Comparison of ENCODE assay signal across 9 cellular contexts in genomic region chr6:39335780-39336541, GRCh38. TPM values are rescaled to one million over a fixed set of nuclear protein-coding genes. Genes with fewer than 3 reads are reported as not detected.
DNase-seq lines count a peak whose midpoint lies in the region; TF ChIP-seq lines count a peak whose summit lies in the region.
"Had no signal": no experiment of that assay in that cellular context is flagged by ENCODE, and none has a peak within 500 bp of the region (broad histone marks: within the 10 kb centered on the region; RNA-seq: fewer than 3 reads in every experiment).

No MANE protein-coding gene starts in this region.

- no peak overlapping the region for H3K4me2 ChIP-seq in Karpas-422 (ENCODE audit: low read depth, low read length, poor library complexity, severe bottlenecking)

- H3K4me1 ChIP-seq in Karpas-422 (ENCODE audit: low read length) = no peaks in the 10 kb centered on the region

- no peak overlapping the region for H2AFZ ChIP-seq in Karpas-422 (ENCODE audit: low read length)

- peaks cover 11% of the 10 kb centered on the region for H3K4me1 Mint-ChIP-seq in activated naive CD4-positive, alpha-beta T cell treated with anti-CD3 and anti-CD28 coated beads, Interleukin-2, amount 10 ng/mL, durations not matched to agents 7 days and 5 days
- H3K4me1 Mint-ChIP-seq in activated naive CD4-positive, alpha-beta T cell treated with anti-CD3 and anti-CD28 coated beads for 36 hours (ENCODE audit: low read depth) = peaks cover 2% of the 10 kb centered on the region

- no peaks in the 10 kb centered on the region for H3K36me3 Mint-ChIP-seq in activated naive CD4-positive, alpha-beta T cell treated with anti-CD3 and anti-CD28 coated beads, Interleukin-2, amount 10 ng/mL, durations not matched to agents 7 days and 5 days
- no peaks in the 10 kb centered on the region for H3K36me3 Mint-ChIP-seq in activated naive CD4-positive, alpha-beta T cell treated with anti-CD3 and anti-CD28 coated beads for 36 hours (ENCODE audit: low read depth)

- H3K9ac ChIP-seq in Karpas-422 (ENCODE audit: low read length) = no peak overlapping the region

- intact Hi-C loops in activated naive CD4-positive, alpha-beta T cell treated with anti-CD3 and anti-CD28 coated beads for 36 hours (cut with micrococcal nuclease) = no loop called here

- DNase-seq in activated naive CD4-positive, alpha-beta T cell treated with anti-CD3 and anti-CD28 coated beads, Interleukin-2, amount 10 ng/mL, durations not matched to agents 7 days and 5 days = peak; percentile 36
- no peak for DNase-seq in activated naive CD4-positive, alpha-beta T cell treated with anti-CD3 and anti-CD28 coated beads for 36 hours
- peak; percentile 9 for DNase-seq in MG63
- peak; percentile 8 for DNase-seq in brain microvascular endothelial cell
- DNase-seq in stromal cell of bone marrow (ENCODE audit: low read depth) = peak; percentile 13
- DNase-seq in activated T-cell treated with anti-CD3 and anti-CD28 coated beads for 4 hours = no peak
- no peak for DNase-seq in erythroblast (lab: John Stamatoyannopoulos, UW)
- no peak for DNase-seq in Karpas-422
- DNase-seq: NCI-H1436 had no signal

- peaks cover 73% of the 10 kb centered on the region for H3K27me3 Mint-ChIP-seq in activated naive CD4-positive, alpha-beta T cell treated with anti-CD3 and anti-CD28 coated beads, Interleukin-2, amount 10 ng/mL, durations not matched to agents 7 days and 5 days
- H3K27me3 Mint-ChIP-seq in activated naive CD4-positive, alpha-beta T cell treated with anti-CD3 and anti-CD28 coated beads for 36 hours (ENCODE audit: low read depth) = peaks cover 29% of the 10 kb centered on the region

- no peaks in the 10 kb centered on the region for H3K9me2 ChIP-seq in Karpas-422 (replicated peaks; ENCODE audit: insufficient read depth, low read length)

- H3K27ac Mint-ChIP-seq in activated naive CD4-positive, alpha-beta T cell treated with anti-CD3 and anti-CD28 coated beads, Interleukin-2, amount 10 ng/mL, durations not matched to agents 7 days and 5 days = no peak overlapping the region
- no peak overlapping the region for H3K27ac Mint-ChIP-seq in activated naive CD4-positive, alpha-beta T cell treated with anti-CD3 and anti-CD28 coated beads for 36 hours

- no peaks in the 10 kb centered on the region for H3K9me3 ChIP-seq in MG63
- H3K9me3 ChIP-seq in Karpas-422 (ENCODE audit: low read length) = no peaks in the 10 kb centered on the region

- no peak for TF ChIP-seq POLR2A in erythroblast (IDR thresholded peaks at IDR 0.05; ENCODE audit: low read length)

- H3K36me3 ChIP-seq in MG63 (no peaks in the 10 kb centered on the region), brain microvascular endothelial cell (replicated peaks) (no peaks in the 10 kb centered on the region), Karpas-422 (ENCODE audit: insufficient read depth, low read length) (no peaks in the 10 kb centered on the region)

- no peak overlapping the region for H3K4me3 ChIP-seq in MG63
- no peak overlapping the region for H3K4me3 ChIP-seq in brain microvascular endothelial cell (ENCODE audit: low read depth, low read length)
- no peak overlapping the region for H3K4me3 ChIP-seq in Karpas-422 (ENCODE audit: low read length)

- no peaks in the 10 kb centered on the region for H3K79me2 ChIP-seq in Karpas-422 (ENCODE audit: low read length)

- H4K20me1 ChIP-seq in Karpas-422 (ENCODE audit: insufficient read depth, low read depth, low read length) = no peaks in the 10 kb centered on the region

- CTCF ChIA-PET in activated naive CD4-positive, alpha-beta T cell treated with anti-CD3 and anti-CD28 coated beads, Interleukin-2, amount 10 ng/mL, durations not matched to agents 7 days and 5 days (lab: Charles Lee) = interaction anchor here (1.6 kb wide), 1 partner anchor 11 kb away, joined by 5 read pairs; no protein-coding TSS in a partner anchor
- CTCF ChIA-PET in activated naive CD4-positive, alpha-beta T cell treated with anti-CD3 and anti-CD28 coated beads for 36 hours (lab: Charles Lee) = interaction anchor here (0.6 to 0.9 kb wide), 2 partner anchors 11 to 1343 kb away, joined by 3 read pairs; no protein-coding TSS in a partner anchor

- no peak overlapping the region for H3K27ac ChIP-seq in brain microvascular endothelial cell
- no peak overlapping the region for H3K27ac ChIP-seq in Karpas-422 (ENCODE audit: low read length)

- no peaks in the 10 kb centered on the region for H3K9me3 Mint-ChIP-seq in activated naive CD4-positive, alpha-beta T cell treated with anti-CD3 and anti-CD28 coated beads, Interleukin-2, amount 10 ng/mL, durations not matched to agents 7 days and 5 days
- H3K9me3 Mint-ChIP-seq in activated naive CD4-positive, alpha-beta T cell treated with anti-CD3 and anti-CD28 coated beads for 36 hours = no peaks in the 10 kb centered on the region

- H3K4me3 Mint-ChIP-seq in activated naive CD4-positive, alpha-beta T cell treated with anti-CD3 and anti-CD28 coated beads, Interleukin-2, amount 10 ng/mL, durations not matched to agents 7 days and 5 days = no peak overlapping the region
- H3K4me3 Mint-ChIP-seq in activated naive CD4-positive, alpha-beta T cell treated with anti-CD3 and anti-CD28 coated beads for 36 hours = no peak overlapping the region

- H3K27me3 ChIP-seq in MG63 (no peaks in the 10 kb centered on the region), brain microvascular endothelial cell (replicated peaks) (no peaks in the 10 kb centered on the region), Karpas-422 (ENCODE audit: low read length) (no peaks in the 10 kb centered on the region)

- no peak for TF ChIP-seq CTCF in brain microvascular endothelial cell (IDR thresholded peaks at IDR 0.05; ENCODE audit: low read depth, low read length, missing control alignments)

- in situ Hi-C loops in brain microvascular endothelial cell (cut with HindIII; ENCODE audit: low pct_ligation_motif_present, low sequenced_read_pairs) = no loop called here

RNA-seq across cellular contexts. Expression of gene KCNK16, which starts 13.5 kb away (rescaled TPM):
- total RNA-seq in activated naive CD4-positive, alpha-beta T cell treated with anti-CD3 and anti-CD28 coated beads for 36 hours = not detected
- total RNA-seq in MG63 (2014; rRNA removed; shearing (Covaris generic); ENCODE audit: low replicate concordance) = not detected in 2 replicates
- not detected in 2 replicates for total RNA-seq in Karpas-422 (2014; rRNA removed; shearing (Covaris generic); ENCODE audit: low replicate concordance)

RNA-seq across cellular contexts. Expression of gene KCNK17, which starts 21.7 kb away (rescaled TPM):
- not detected for total RNA-seq in activated naive CD4-positive, alpha-beta T cell treated with anti-CD3 and anti-CD28 coated beads for 36 hours
- total RNA-seq in MG63 (2014; rRNA removed; shearing (Covaris generic); ENCODE audit: low replicate concordance) = not detected in 2 replicates
- not detected in 2 replicates for total RNA-seq in Karpas-422 (2014; rRNA removed; shearing (Covaris generic); ENCODE audit: low replicate concordance)

Comparison
In these comparisons a context has a peak if more than half of its experiments do, and no peak if none do; other contexts are left out.
1. DNase-seq: peak in activated naive CD4-positive, alpha-beta T cell treated with anti-CD3 and anti-CD28 coated beads, Interleukin-2, amount 10 ng/mL, durations not matched to agents 7 days and 5 days (single experiment), MG63 (single experiment), brain microvascular endothelial cell (single experiment) and stromal cell of bone marrow (single experiment); none in activated naive CD4-positive, alpha-beta T cell treated with anti-CD3 and anti-CD28 coated beads for 36 hours (single experiment), activated T-cell treated with anti-CD3 and anti-CD28 coated beads for 4 hours (single experiment), erythroblast (0 of 2) and Karpas-422 (single experiment).